In genomic region chr5:52710310-52710971, GRCh38 we compare ENCODE assay signal across 12 cellular contexts.
DNase-seq lines count a peak whose midpoint lies in the region; ATAC-seq, FAIRE-seq and TF ChIP-seq lines count a peak whose summit lies in the region.
"Had no signal": no experiment of that assay in that cellular context is flagged by ENCODE, and none has a peak within 500 bp of the region (broad histone marks: within the 10 kb centered on the region; RNA-seq: fewer than 3 reads in every experiment).

No MANE protein-coding gene starts in this region.

- FAIRE-seq in GM12891 (lab: Jason Lieb, UNC) (no peak), islet of Langerhans (lab: Jason Lieb, UNC) (peak; percentile 99)

- TF ChIP-seq POLR2A in GM12891 (IDR thresholded peaks at IDR 0.05; ENCODE audit: low read depth, low read length): no peak

- intact Hi-C loops in ascending aorta (cut with DNase I): no loop called here

- ATAC-seq in GM21423 (IDR thresholded peaks at IDR 0.05; ENCODE audit: unreplicated experiment) (peak; percentile 85), HG02642 (IDR thresholded peaks at IDR 0.05; ENCODE audit: poor library complexity, unreplicated experiment) (no peak)

- no peaks in the 10 kb centered on the region for H3K9me3 ChIP-seq in ascending aorta

- H3K4me3 ChIP-seq in ascending aorta: no peak overlapping the region

- no peaks in the 10 kb centered on the region for H3K36me3 ChIP-seq in ascending aorta

- DNase-seq in GM12891 (ENCODE audit: insufficient read length, low spot score) (no peak), HT-29 (ENCODE audit: low spot score) (peak; percentile 81), ascending aorta (ENCODE audit: low spot score in 2 of 2) (no peak), foreskin melanocyte (no peak), OCI-M2 (lab: John Stamatoyannopoulos, UW; ENCODE audit: unreplicated experiment) (no peak)
- DNase-seq: activated CD4-positive, alpha-beta T cell treated with anti-CD3 and anti-CD28 coated beads, Interleukin-2, amount 50 U/mL, for 1 hour; amniotic stem cell; Karpas-422; NCI-H2227 treated with DMSO at 0.1 percent for 48 hours had no signal

- H3K27ac ChIP-seq in ascending aorta: no peak overlapping the region

- H3K27me3 ChIP-seq in ascending aorta: no peaks in the 10 kb centered on the region

- H3K4me1 ChIP-seq in ascending aorta: peaks cover 0 to 17% of the 10 kb centered on the region in 2 donors

- no peak for TF ChIP-seq CTCF in ascending aorta (IDR thresholded peaks at IDR 0.05)

TF ChIP-seq in GM12891, 5 proteins besides CTCF, POLR2A, EP300 and RAD21:
- TF ChIP-seq SPI1 (IDR thresholded peaks at IDR 0.05; ENCODE audit: low read depth, low read length): peak; percentile 29; the same call in 1 of the 2 replicates
- TF ChIP-seq PAX5 (IDR thresholded peaks at IDR 0.05; ENCODE audit: insufficient read depth, low read length, severe bottlenecking): no peak
